ENCODE assay signal across 1 cellular context in genomic region chr22:23281053-23281405, GRCh38.
TF ChIP-seq lines count a peak whose summit lies in the region.

No MANE protein-coding gene starts in this region.

TF ChIP-seq in H1, 55 proteins besides CTCF, POLR2A, EP300 and RAD21:
- TF ChIP-seq RFX5 (IDR thresholded peaks at IDR 0.05; ENCODE audit: borderline replicate concordance, low read depth, low read length) = no peak
- no peak for TF ChIP-seq CHD7 (IDR thresholded peaks at IDR 0.05; ENCODE audit: insufficient replicate concordance, low read length)
- no peak for TF ChIP-seq RXRA (IDR thresholded peaks at IDR 0.05; ENCODE audit: insufficient read depth, low read depth, low read length)
- TF ChIP-seq SIRT6 (IDR thresholded peaks at IDR 0.05; ENCODE audit: low read length) = no peak
- no peak for TF ChIP-seq CHD2 (IDR thresholded peaks at IDR 0.05; ENCODE audit: low read length)
- TF ChIP-seq GABPA (IDR thresholded peaks at IDR 0.05; ENCODE audit: borderline replicate concordance, insufficient read depth, low read length) = no peak
- TF ChIP-seq CBX5 (IDR thresholded peaks at IDR 0.05; ENCODE audit: low read depth, low read length) = no peak
- no peak for TF ChIP-seq ATF3 (IDR thresholded peaks at IDR 0.05; ENCODE audit: insufficient read depth, low read depth, low read length)
- TF ChIP-seq CEBPB (IDR thresholded peaks at IDR 0.05; ENCODE audit: low read depth, low read length) = no peak
- no peak for TF ChIP-seq BCL11A (IDR thresholded peaks at IDR 0.05; ENCODE audit: low read depth in 2 of 2, low read length in 2 of 2)
- no peak for TF ChIP-seq ZNF274 (IDR thresholded peaks at IDR 0.05; ENCODE audit: borderline replicate concordance, extremely low read depth, low read length)
- no peak for TF ChIP-seq NANOG (IDR thresholded peaks at IDR 0.05; ENCODE audit: insufficient read depth, low read depth, low read length, poor library complexity, severe bottlenecking)
- TF ChIP-seq SAP30 (IDR thresholded peaks at IDR 0.05; ENCODE audit: insufficient read depth, insufficient replicate concordance, low read length) = no peak
- no peak for TF ChIP-seq BACH1 (IDR thresholded peaks at IDR 0.05; ENCODE audit: low read length)
- no peak for TF ChIP-seq CBX8 (IDR thresholded peaks at IDR 0.05; ENCODE audit: borderline replicate concordance, low read depth, low read length)
- no peak for TF ChIP-seq SP4 (IDR thresholded peaks at IDR 0.05; ENCODE audit: low read length)
- no peak for TF ChIP-seq SUZ12 (IDR thresholded peaks at IDR 0.05; ENCODE audit: low read length)
- no peak for TF ChIP-seq ASH2L (IDR thresholded peaks at IDR 0.05; ENCODE audit: low read length)
TF ChIP-seq in H1: peak in this region for 0.
